ENCODE assay signal across 8 cellular contexts in the genomic region with DNA sequence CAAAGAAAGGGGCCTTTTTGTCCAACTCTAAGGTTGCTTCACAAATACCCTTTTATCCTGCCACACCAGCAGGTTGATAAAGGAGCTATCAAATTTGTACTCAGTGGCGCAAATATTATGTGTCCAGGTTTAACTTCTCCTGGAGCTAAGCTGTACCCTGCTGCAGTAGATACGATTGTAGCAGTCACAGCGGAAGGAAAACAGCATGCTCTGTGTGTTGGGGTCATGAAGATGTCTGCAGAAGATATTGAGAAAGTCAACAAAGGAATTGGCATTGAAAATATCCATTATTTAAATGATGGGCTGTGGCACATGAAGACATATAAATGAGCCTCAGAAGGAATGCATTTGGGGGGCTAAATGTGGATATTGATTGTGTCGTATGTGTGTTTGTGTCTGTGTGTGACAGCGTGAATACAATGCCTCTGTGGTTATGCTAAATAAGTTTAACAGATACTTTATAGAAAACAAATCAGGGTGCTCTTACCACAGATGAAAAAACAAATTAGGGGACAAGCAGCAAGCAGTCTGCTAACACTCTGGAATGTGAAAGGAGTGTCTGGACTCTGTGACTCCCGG. TPM values are rescaled to one million over a fixed set of nuclear protein-coding genes. Genes with fewer than 3 reads are reported as not detected.
DNase-seq lines count a peak whose midpoint lies in the region; ATAC-seq and TF ChIP-seq lines count a peak whose summit lies in the region.

No MANE protein-coding gene starts in this region.

- peak overlapping the region; percentile 59 for H3K4me3 ChIP-seq in AG04449 (ENCODE audit: low read depth, low read length)
- H3K4me3 ChIP-seq in KMS-11 (IDR thresholded peaks at IDR 0.05; ENCODE audit: insufficient read depth, low read depth, low read length): no peak overlapping the region
- H3K4me3 ChIP-seq in colonic mucosa: peak overlapping the region; percentile 51
- H3K4me3 ChIP-seq in muscle layer of duodenum (ENCODE audit: low read depth in 1 of 2, low read length in 2 of 2): peak overlapping the region; percentile 58 to 80

- peak overlapping the region; percentile 64 for H3K4me2 ChIP-seq in KMS-11

- no peaks in the 10 kb centered on the region for H4K20me1 ChIP-seq in KMS-11 (ENCODE audit: insufficient read depth)

- H3K4me1 ChIP-seq in KMS-11 (ENCODE audit: low read depth, poor library complexity, severe bottlenecking) (peaks cover 6% of the 10 kb centered on the region), colonic mucosa (peaks cover 3% of the 10 kb centered on the region), muscle layer of duodenum (ENCODE audit: control insufficient read depth in 1 of 2, insufficient read depth in 2 of 2, low read length in 2 of 2) (peaks cover 0 to 12% of the 10 kb centered on the region in 2 donors)

- H3K27ac ChIP-seq in KMS-11 (peak overlapping the region; percentile 73), colonic mucosa (peak overlapping the region; percentile 83), muscle layer of duodenum (ENCODE audit: low read length) (peak overlapping the region; percentile 97)

- peak overlapping the region; percentile 77 for H3K9ac ChIP-seq in KMS-11
- peak overlapping the region; percentile 45 to 76 for H3K9ac ChIP-seq in colonic mucosa (ENCODE audit: low read depth in 2 of 2, low read length in 2 of 2)

- peaks cover 19% of the 10 kb centered on the region for H3K79me2 ChIP-seq in KMS-11 (ENCODE audit: insufficient read depth, low read depth)

- POLR2A ChIA-PET in AG04449 (lab: Yijun Ruan, JAX): interaction anchor here (0.5 to 0.6 kb wide), 2 partner anchors 22 to 25 kb away, joined by 3 read pairs; no protein-coding TSS in a partner anchor

- CTCF ChIA-PET in AG04449 (lab: Yijun Ruan, JAX): interaction anchor here (1.1 to 18.2 kb wide), 6 partner anchors 8 to 176 kb away, joined by 3 to 340 read pairs (median 12); no protein-coding TSS in a partner anchor

- intact Hi-C loops in colonic mucosa (cut with DNase I): no loop called here

- ATAC-seq in GM19463 (IDR thresholded peaks at IDR 0.05; ENCODE audit: unreplicated experiment): no peak

- no peaks in the 10 kb centered on the region for H3K27me3 ChIP-seq in KMS-11 (ENCODE audit: insufficient read depth, low read depth)
- H3K27me3 ChIP-seq in colonic mucosa: no peaks in the 10 kb centered on the region
- H3K27me3 ChIP-seq in muscle layer of duodenum (ENCODE audit: low read depth, low read length): no peaks in the 10 kb centered on the region

- no peak overlapping the region for H2AFZ ChIP-seq in KMS-11 (ENCODE audit: low read depth)

- no peaks in the 10 kb centered on the region for H3K9me3 ChIP-seq in colonic mucosa
- H3K9me3 ChIP-seq in muscle layer of duodenum (ENCODE audit: control insufficient read depth in 1 of 2, low read length in 2 of 2): no peaks in the 10 kb centered on the region

- H3K36me3 ChIP-seq in KMS-11 (ENCODE audit: insufficient read depth) (peaks cover 14% of the 10 kb centered on the region; the same call in 1 of the 2 replicates), colonic mucosa (peaks cover 11% of the 10 kb centered on the region), muscle layer of duodenum (ENCODE audit: control insufficient read depth in 1 of 2, insufficient read depth in 2 of 2, low read length in 2 of 2) (peaks cover 37 to 62% of the 10 kb centered on the region in 2 donors)

- DNase-seq in AG04449 (ENCODE audit: low read depth, low spot score): no peak
- no peak for DNase-seq in colonic mucosa
- DNase-seq in NCI-H1092 (lab: John Stamatoyannopoulos, UW): no peak
- no peak for DNase-seq in NCI-H226
- DNase-seq in NCI-H1417 (lab: John Stamatoyannopoulos, UW): no peak

- TF ChIP-seq CTCF in AG04449 (IDR thresholded peaks at IDR 0.05; ENCODE audit: insufficient read depth, low read length, missing control alignments) (no peak), KMS-11 (conservative IDR thresholded peaks at IDR 0.05; ENCODE audit: low read depth, low read length) (no peak), colonic mucosa (IDR thresholded peaks at IDR 0.05) (no peak)

RNA-seq across cellular contexts. Expression of a gene that starts 33.6 kb away (rescaled TPM):
- 100 to 1,000 TPM; 107 to 179 TPM for total RNA-seq in colonic mucosa

RNA-seq across cellular contexts. Expression of a gene that starts 57.3 kb away (rescaled TPM):
- 100 to 1,000 TPM; 134 to 179 TPM for total RNA-seq in colonic mucosa
